14 cellular contexts compared by ENCODE assay signal in genomic region chr19:39558623-39559117, GRCh38. TPM values are rescaled to one million over a fixed set of nuclear protein-coding genes. Genes with fewer than 3 reads are reported as not detected.
DNase-seq lines count a peak whose midpoint lies in the region; ATAC-seq and TF ChIP-seq lines count a peak whose summit lies in the region.
"Had no signal": no experiment of that assay in that cellular context is flagged by ENCODE, and none has a peak within 500 bp of the region (broad histone marks: within the 10 kb centered on the region; RNA-seq: fewer than 3 reads in every experiment).

No MANE protein-coding gene starts in this region.

- H3K36me3 Mint-ChIP-seq in CD4-positive, alpha-beta memory T cell = no peaks in the 10 kb centered on the region
- H3K36me3 Mint-ChIP-seq in T-helper 2 cell treated with Interferon-gamma antibody and Interleukin-4, amounts not matched to agents 5 μg/mL and 100 μg/mL, for 36 hours (ENCODE audit: low read depth) = no peaks in the 10 kb centered on the region
- no peaks in the 10 kb centered on the region for H3K36me3 Mint-ChIP-seq in immature natural killer cell

- CTCF ChIA-PET in CD4-positive, alpha-beta memory T cell (lab: Charles Lee; ENCODE audit: partially characterized antibody) = no interaction called here

- H3K4me1 Mint-ChIP-seq in CD4-positive, alpha-beta memory T cell = peaks cover 21 to 25% (median 22%) of the 10 kb centered on the region in 4 donors
- peaks cover 23% of the 10 kb centered on the region for H3K4me1 Mint-ChIP-seq in T-helper 2 cell treated with Interferon-gamma antibody and Interleukin-4, amounts not matched to agents 5 μg/mL and 100 μg/mL, for 36 hours (ENCODE audit: low read depth)
- H3K4me1 Mint-ChIP-seq in immature natural killer cell = peaks cover 15 to 21% of the 10 kb centered on the region in 2 donors
- H3K4me1 Mint-ChIP-seq: endodermal cell had no signal

- peaks cover 23% of the 10 kb centered on the region for H3K4me1 ChIP-seq in CD4-positive, alpha-beta memory T cell (ENCODE audit: insufficient read depth, low read length)
- no peaks in the 10 kb centered on the region for H3K4me1 ChIP-seq in breast epithelium
- H3K4me1 ChIP-seq: ascending aorta had no signal

- no peaks in the 10 kb centered on the region for H3K27me3 Mint-ChIP-seq in CD4-positive, alpha-beta memory T cell
- peaks cover 6% of the 10 kb centered on the region for H3K27me3 Mint-ChIP-seq in T-helper 2 cell treated with Interferon-gamma antibody and Interleukin-4, amounts not matched to agents 5 μg/mL and 100 μg/mL, for 36 hours (ENCODE audit: low read depth)
- H3K27me3 Mint-ChIP-seq in immature natural killer cell (ENCODE audit: low read depth in 3 of 3) = peaks cover 0 to 4% (median 2%) of the 10 kb centered on the region in 3 donors

- H3K9me3 Mint-ChIP-seq in CD4-positive, alpha-beta memory T cell = peaks cover 0 to 2% (median 0%) of the 10 kb centered on the region in 8 donors
- no peaks in the 10 kb centered on the region for H3K9me3 Mint-ChIP-seq in T-helper 2 cell treated with Interferon-gamma antibody and Interleukin-4, amounts not matched to agents 5 μg/mL and 100 μg/mL, for 36 hours
- no peaks in the 10 kb centered on the region for H3K9me3 Mint-ChIP-seq in immature natural killer cell
- H3K9me3 Mint-ChIP-seq: endodermal cell had no signal

- H3K4me3 ChIP-seq in CD4-positive, alpha-beta memory T cell (ENCODE audit: low read length in 2 of 2) = peak overlapping the region; percentile 37 to 41
- peak overlapping the region in 1 of 3 donors; percentile 37 for H3K4me3 ChIP-seq in breast epithelium
- H3K4me3 ChIP-seq: ascending aorta, transverse colon had no signal

- TF ChIP-seq CTCF in breast epithelium (IDR thresholded peaks at IDR 0.05) = no peak

- TF ChIP-seq POLR2A in breast epithelium (IDR thresholded peaks at IDR 0.05) = no peak

- no peaks in the 10 kb centered on the region for H3K27me3 ChIP-seq in CD4-positive, alpha-beta memory T cell (ENCODE audit: insufficient read depth, low read length)
- H3K27me3 ChIP-seq in breast epithelium = no peaks in the 10 kb centered on the region
- H3K27me3 ChIP-seq: ascending aorta, transverse colon had no signal

- H3K27ac ChIP-seq in CD4-positive, alpha-beta memory T cell (ENCODE audit: low read depth, low read length) = peak overlapping the region; percentile 16
- H3K27ac ChIP-seq in breast epithelium (peak overlapping the region in 1 of 2 donors; percentile 32), caudate nucleus (ENCODE audit: low read depth, low read length) (no peak overlapping the region)
- H3K27ac ChIP-seq: ascending aorta, transverse colon, WERI-Rb-1 had no signal

- H3K27ac Mint-ChIP-seq in CD4-positive, alpha-beta memory T cell = peak overlapping the region; percentile 77 to 99 (median 96)
- peak overlapping the region; percentile 84 for H3K27ac Mint-ChIP-seq in T-helper 2 cell treated with Interferon-gamma antibody and Interleukin-4, amounts not matched to agents 5 μg/mL and 100 μg/mL, for 36 hours
- H3K27ac Mint-ChIP-seq in immature natural killer cell = peak overlapping the region; percentile 29 to 87 (median 80)
- H3K27ac Mint-ChIP-seq: endodermal cell had no signal

- H3K9me3 ChIP-seq in CD4-positive, alpha-beta memory T cell (ENCODE audit: control insufficient read depth in 1 of 2, low read length in 2 of 2) = no peaks in the 10 kb centered on the region
- no peaks in the 10 kb centered on the region for H3K9me3 ChIP-seq in breast epithelium
- H3K9me3 ChIP-seq: ascending aorta, transverse colon had no signal

- no peaks in the 10 kb centered on the region for H3K36me3 ChIP-seq in CD4-positive, alpha-beta memory T cell (ENCODE audit: insufficient read depth, low read length)
- no peaks in the 10 kb centered on the region for H3K36me3 ChIP-seq in breast epithelium
- H3K36me3 ChIP-seq: ascending aorta, transverse colon, WERI-Rb-1 had no signal

- intact Hi-C loops in CD4-positive, alpha-beta memory T cell (cut with micrococcal nuclease) = loop anchor here (2.0 kb wide), 1 partner anchor 114 kb away; no protein-coding TSS in a partner anchor
- intact Hi-C loops in breast epithelium (cut with DNase I; ENCODE audit: low total_unique reads) = no loop called here

- peak in 3 of 5 donors; percentile 38 to 44 (median 43) for DNase-seq in CD4-positive, alpha-beta memory T cell
- no peak for DNase-seq in T-helper 2 cell treated with Interferon-gamma antibody and Interleukin-4, amounts not matched to agents 5 μg/mL and 100 μg/mL, for 36 hours (ENCODE audit: low spot score)
- no peak for DNase-seq in immature natural killer cell
- no peak for DNase-seq in breast epithelium (ENCODE audit: low spot score in 2 of 2)
- no peak for DNase-seq in SIG-M5 (lab: John Stamatoyannopoulos, UW)
- no peak for DNase-seq in caudate nucleus (lab: John Stamatoyannopoulos, UW)
- DNase-seq: endodermal cell, transverse colon, WERI-Rb-1 had no signal

- H3K4me3 Mint-ChIP-seq in CD4-positive, alpha-beta memory T cell = peak overlapping the region; percentile 79 to 93 (median 85)
- peak overlapping the region; percentile 68 for H3K4me3 Mint-ChIP-seq in T-helper 2 cell treated with Interferon-gamma antibody and Interleukin-4, amounts not matched to agents 5 μg/mL and 100 μg/mL, for 36 hours
- peak overlapping the region; percentile 62 to 80 (median 63) for H3K4me3 Mint-ChIP-seq in immature natural killer cell
- H3K4me3 Mint-ChIP-seq: endodermal cell had no signal

- POLR2A ChIA-PET in CD4-positive, alpha-beta memory T cell (lab: Charles Lee; ENCODE audit: partially characterized antibody) = interaction anchor here (0.9 to 1.2 kb wide), 3 partner anchors 14 to 283 kb away, joined by 3 to 4 read pairs (median 3); partner anchors contain the start of gene SUPT5H

- ATAC-seq in GM18867 (IDR thresholded peaks at IDR 0.05; ENCODE audit: unreplicated experiment) (peak; percentile 30), GM21423 (IDR thresholded peaks at IDR 0.05; ENCODE audit: unreplicated experiment) (no peak)

RNA-seq across cellular contexts. Expression of gene EID2, which starts 18.7 kb away (rescaled TPM):
- total RNA-seq in CD4-positive, alpha-beta memory T cell = 10 to 100 TPM; 22.0 to 22.8 TPM
- 10 to 100 TPM; 22.1 to 34.9 TPM for polyA plus RNA-seq in CD4-positive, alpha-beta memory T cell
- polyA plus RNA-seq in immature natural killer cell = 10 to 100 TPM; 22.1 to 24.9 (median 22.6) TPM
- total RNA-seq in breast epithelium = 10 to 100 TPM; 13.0 to 14.7 (median 13.4) TPM

RNA-seq across cellular contexts. Expression of gene EID2B, which starts 26.0 kb away (rescaled TPM):
- total RNA-seq in CD4-positive, alpha-beta memory T cell = 1 to 10 TPM; 7.7 to 8.8 TPM
- 1 to 10 TPM; 6.1 to 7.8 TPM for polyA plus RNA-seq in CD4-positive, alpha-beta memory T cell
- polyA plus RNA-seq in immature natural killer cell = 1 to 10 TPM; 5.4 to 6.9 (median 5.7) TPM
- total RNA-seq in breast epithelium = 1 to 10 TPM; 3.4 to 5.6 (median 4.3) TPM
- total RNA-seq: ascending aorta had no signal

RNA-seq across cellular contexts. Expression of gene LGALS13, which starts 43.7 kb away (rescaled TPM):
- total RNA-seq in CD4-positive, alpha-beta memory T cell = not detected
- not detected for polyA plus RNA-seq in CD4-positive, alpha-beta memory T cell
- not detected for polyA plus RNA-seq in immature natural killer cell
- not detected for total RNA-seq in breast epithelium
- total RNA-seq: ascending aorta, endodermal cell, renal cortical epithelial cell, RPMI7951, transverse colon had no signal

RNA-seq across cellular contexts. Expression of gene SELENOV, which starts 43.7 kb away (rescaled TPM):
- total RNA-seq in CD4-positive, alpha-beta memory T cell = not detected
- polyA plus RNA-seq in CD4-positive, alpha-beta memory T cell = not detected
- polyA plus RNA-seq in immature natural killer cell = not detected
- not detected for total RNA-seq in breast epithelium
- total RNA-seq: ascending aorta, renal cortical epithelial cell, RPMI7951, transverse colon had no signal

RNA-seq across cellular contexts. Expression of gene DLL3, which starts 59.9 kb away (rescaled TPM):
- total RNA-seq in CD4-positive, alpha-beta memory T cell = under 1 TPM in 1 of 2 experiments, not detected in 1; 0.14 TPM
- under 1 TPM; 0.16 to 0.19 TPM for polyA plus RNA-seq in CD4-positive, alpha-beta memory T cell
- not detected for polyA plus RNA-seq in immature natural killer cell
- not detected for total RNA-seq in breast epithelium
- total RNA-seq: ascending aorta, transverse colon had no signal

Comparison
In these comparisons a context has a peak if more than half of its experiments do, and no peak if none do; other contexts are left out.
1. DNase-seq: peak in CD4-positive, alpha-beta memory T cell (3 of 5); none in T-helper 2 cell treated with Interferon-gamma antibody and Interleukin-4, amounts not matched to agents 5 μg/mL and 100 μg/mL, for 36 hours (single experiment), immature natural killer cell (0 of 3), breast epithelium (0 of 2), SIG-M5 (single experiment) and caudate nucleus (0 of 61).
2. Peak in every context shown above with its lines, with median percentiles within 50 percentile points of each other: H3K27ac Mint-ChIP-seq and H3K4me3 Mint-ChIP-seq.